19 cellular contexts compared by ENCODE assay signal in the genomic region with DNA sequence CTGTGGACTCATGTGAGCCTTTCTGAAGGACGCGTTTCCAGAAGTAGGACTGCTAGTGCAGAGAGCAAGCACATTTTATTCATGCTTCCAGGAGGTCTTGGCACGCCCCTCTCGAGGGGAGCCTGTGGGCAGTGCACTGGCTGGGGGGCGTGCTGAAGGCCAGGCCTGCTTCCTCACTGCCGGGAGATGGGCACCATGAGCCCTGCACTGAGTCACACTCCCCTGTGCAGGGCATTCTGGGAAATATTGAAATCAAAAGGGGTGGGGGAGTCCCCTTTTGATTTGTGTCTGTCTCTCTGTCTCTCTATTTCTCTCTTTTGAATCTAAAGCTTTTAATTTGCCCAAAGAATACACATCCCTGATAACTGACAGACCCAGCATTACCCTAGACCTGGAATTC. TPM values are rescaled to one million over a fixed set of nuclear protein-coding genes. Genes with fewer than 3 reads are reported as not detected.
DNase-seq lines count a peak whose midpoint lies in the region; ATAC-seq and TF ChIP-seq lines count a peak whose summit lies in the region.
"Had no signal": no experiment of that assay in that cellular context is flagged by ENCODE, and none has a peak within 500 bp of the region (broad histone marks: within the 10 kb centered on the region; RNA-seq: fewer than 3 reads in every experiment).

No MANE protein-coding gene starts in this region.

- peaks cover 2% of the 10 kb centered on the region for H4K20me1 ChIP-seq in H9 (ENCODE audit: control insufficient read depth, insufficient read depth, insufficient read length)

- H3K23ac ChIP-seq in H9 (ENCODE audit: insufficient read length, low read depth, low read length), result no peak overlapping the region

- H2BK5ac ChIP-seq in H9 (ENCODE audit: insufficient read length, low read length), result no peak overlapping the region

- TF ChIP-seq CTCF in H9 (conservative IDR thresholded peaks at IDR 0.05) (no peak), coronary artery (IDR thresholded peaks at IDR 0.05) (no peak)

- in situ Hi-C loops in Caki2 (cut with HindIII; ENCODE audit: low pct_unique_long_range_greater_than_20kb, low sequenced_read_pairs), result no loop called here

- no peak overlapping the region for H3K56ac ChIP-seq in H9 (ENCODE audit: insufficient read length, low read depth, low read length)

- no peak overlapping the region for H3K4ac ChIP-seq in H9 (ENCODE audit: low read depth, low read length)

- DNase-seq in Caki2 (ENCODE audit: low read depth), result peak; percentile 35
- DNase-seq in H9, result no peak
- DNase-seq in myocyte (ENCODE audit: low read depth), result peak; percentile 22
- DNase-seq in SKM-1 (lab: John Stamatoyannopoulos, UW; ENCODE audit: unreplicated experiment), result no peak
- DNase-seq in coronary artery (ENCODE audit: low spot score), result no peak
- no peak for DNase-seq in NCI-H146 (lab: John Stamatoyannopoulos, UW)
- DNase-seq: aorta, BE2C, DMS 273 treated with DMSO at 0.1 percent for 48 hours, endodermal cell, MV-4-11, NCI-H2029 treated with DMSO at 0.1 percent for 48 hours, NCI-H510A treated with DMSO at 0.1 percent for 48 hours, nucleus accumbens, right lobe of liver had no signal

- H3K79me2 ChIP-seq in H9 (ENCODE audit: insufficient read depth, low read length), result no peaks in the 10 kb centered on the region

- peaks cover 5 to 13% (median 12%) of the 10 kb centered on the region in 3 experiments for H3K36me3 Mint-ChIP-seq in H9 (ENCODE audit: insufficient read depth in 1 of 3, low read depth in 3 of 3)
- H3K36me3 Mint-ChIP-seq in activated T-helper 17 cell treated with anti-CD3 and anti-CD28 coated beads, Interleukin-2, amount 50 U/mL, for 72 hours (ENCODE audit: low read depth), result peaks cover 2% of the 10 kb centered on the region

- H3K79me1 ChIP-seq in H9 (ENCODE audit: insufficient read depth, low read depth, low read length, poor library complexity, severe bottlenecking), result no peaks in the 10 kb centered on the region

- no peak overlapping the region for H3K4me2 ChIP-seq in H9 (ENCODE audit: insufficient read depth, insufficient read length, low read length)

- H3K4me1 ChIP-seq in H9 (ENCODE audit: insufficient read depth, low read length), result no peaks in the 10 kb centered on the region
- H3K4me1 ChIP-seq: BE2C, right lobe of liver, tibial nerve had no signal

- peak overlapping the region; percentile 15 to 87 (median 86); a peak in 5 of 7 replicates for H3K27ac Mint-ChIP-seq in H9
- peak overlapping the region; percentile 41 for H3K27ac Mint-ChIP-seq in activated T-helper 17 cell treated with anti-CD3 and anti-CD28 coated beads, Interleukin-2, amount 50 U/mL, for 72 hours
- H3K27ac Mint-ChIP-seq: endodermal cell had no signal

- no peak overlapping the region for H3K14ac ChIP-seq in H9 (ENCODE audit: insufficient read depth, low read length)

- H3K9me3 ChIP-seq in H9 (ENCODE audit: control insufficient read depth, low read depth, low read length), result no peaks in the 10 kb centered on the region
- H3K9me3 ChIP-seq: BE2C, right lobe of liver, tibial nerve had no signal

- H3K4me3 Mint-ChIP-seq in H9, result no peak overlapping the region
- H3K4me3 Mint-ChIP-seq in activated T-helper 17 cell treated with anti-CD3 and anti-CD28 coated beads, Interleukin-2, amount 50 U/mL, for 72 hours, result peak overlapping the region; percentile 25
- H3K4me3 Mint-ChIP-seq: endodermal cell, IgD-negative memory B cell had no signal

- H3T11ph ChIP-seq in H9 (ENCODE audit: low read length), result no peak overlapping the region

- H2BK15ac ChIP-seq in H9 (ENCODE audit: low read depth, low read length), result no peak overlapping the region

- no peaks in the 10 kb centered on the region for H3K9me3 Mint-ChIP-seq in H9
- H3K9me3 Mint-ChIP-seq in activated T-helper 17 cell treated with anti-CD3 and anti-CD28 coated beads, Interleukin-2, amount 50 U/mL, for 72 hours, result no peaks in the 10 kb centered on the region
- H3K9me3 Mint-ChIP-seq: endodermal cell, IgD-negative memory B cell had no signal

- no peak overlapping the region for H2AFZ ChIP-seq in H9 (ENCODE audit: low read length)

- no peak overlapping the region for H4K8ac ChIP-seq in H9 (replicated peaks; ENCODE audit: insufficient read length, low read depth, low read length)

- H3K9ac ChIP-seq in H9 (ENCODE audit: extremely low read depth, insufficient read length, low read length), result no peak overlapping the region

- H3K27ac ChIP-seq in H9 (ENCODE audit: insufficient read length, low read depth, low read length) (no peak overlapping the region), coronary artery (no peak overlapping the region)
- H3K27ac ChIP-seq: right lobe of liver, tibial nerve had no signal

- no peak overlapping the region for H2AK5ac ChIP-seq in H9 (ENCODE audit: insufficient read length, low read length)

- H3K23me2 ChIP-seq in H9 (ENCODE audit: insufficient read length, low read depth, low read length, poor library complexity, severe bottlenecking), result no peaks in the 10 kb centered on the region

- no peak overlapping the region for H2BK120ac ChIP-seq in H9 (ENCODE audit: low read depth, low read length, poor library complexity, severe bottlenecking)

- no peak overlapping the region for H4K5ac ChIP-seq in H9 (ENCODE audit: insufficient read length, low read depth, low read length)

- no CpG with 5 or more reads among the region's 6 CpGs for WGBS in H9 (ENCODE audit: extremely low coverage, insufficient read length, low lambda C conversion rate)

- no peaks in the 10 kb centered on the region; a peak in 1 of 4 replicates for H3K4me1 Mint-ChIP-seq in H9
- H3K4me1 Mint-ChIP-seq in activated T-helper 17 cell treated with anti-CD3 and anti-CD28 coated beads, Interleukin-2, amount 50 U/mL, for 72 hours, result peaks cover 5% of the 10 kb centered on the region
- H3K4me1 Mint-ChIP-seq: endodermal cell, IgD-negative memory B cell had no signal

- no peak overlapping the region for H4K91ac ChIP-seq in H9 (ENCODE audit: insufficient read length, low read depth, low read length)

- no peaks in the 10 kb centered on the region for H3K27me3 ChIP-seq in H9 (ENCODE audit: insufficient read depth, low read length)
- H3K27me3 ChIP-seq: BE2C, right lobe of liver, tibial nerve had no signal

- H3K4me3 ChIP-seq in coronary artery, result no peak overlapping the region
- H3K4me3 ChIP-seq: right lobe of liver, tibial nerve had no signal

- no peak overlapping the region for H2BK12ac ChIP-seq in H9 (ENCODE audit: insufficient read length, low read depth, low read length)

- H2BK20ac ChIP-seq in H9 (ENCODE audit: low read depth, low read length, poor library complexity, severe bottlenecking), result no peak overlapping the region

- no peak overlapping the region for H3K18ac ChIP-seq in H9 (ENCODE audit: insufficient read length, low read depth, low read length)

- H3K27me3 Mint-ChIP-seq in H9 (ENCODE audit: low read depth), result peaks cover 1% of the 10 kb centered on the region; the same call in 1 of the 2 replicates
- H3K27me3 Mint-ChIP-seq in activated T-helper 17 cell treated with anti-CD3 and anti-CD28 coated beads, Interleukin-2, amount 50 U/mL, for 72 hours, result no peaks in the 10 kb centered on the region
- H3K27me3 Mint-ChIP-seq: IgD-negative memory B cell had no signal

- ATAC-seq in activated T-helper 17 cell treated with anti-CD3 and anti-CD28 coated beads, Interleukin-2, amount 50 U/mL, for 72 hours (replicated peaks), result peak; percentile 93
- ATAC-seq: right lobe of liver had no signal

RNA-seq across cellular contexts. Expression of a gene that starts 34.0 kb away (rescaled TPM):
- total RNA-seq in Caki2 (2014; rRNA removed; shearing (Covaris generic); ENCODE audit: low replicate concordance), result 2.3 and 3.0 TPM in 2 replicates
- total RNA-seq in H9 (2021), result 12.0 and 13.1 TPM in 2 replicates
- 1 to 10 TPM in 1 of 2 donors, not detected in 1; 1.1 TPM for total RNA-seq in activated T-helper 17 cell treated with anti-CD3 and anti-CD28 coated beads, Interleukin-2, amount 50 U/mL, for 72 hours
- 1.2 and 1.7 TPM in 2 replicates for total RNA-seq in myocyte
- 1.2 TPM for polyA plus RNA-seq in myocyte (2012)
- total RNA-seq: mononuclear cell, right lobe of liver, tibial nerve had no signal

Comparison
In these comparisons a context has a peak if more than half of its experiments do, and no peak if none do; other contexts are left out.
1. DNase-seq: peak in Caki2 (single experiment) and myocyte (single experiment); none in H9 (single experiment), SKM-1 (single experiment), coronary artery (single experiment) and NCI-H146 (single experiment).